ENCODE assay signal across 17 cellular contexts in the genomic region with DNA sequence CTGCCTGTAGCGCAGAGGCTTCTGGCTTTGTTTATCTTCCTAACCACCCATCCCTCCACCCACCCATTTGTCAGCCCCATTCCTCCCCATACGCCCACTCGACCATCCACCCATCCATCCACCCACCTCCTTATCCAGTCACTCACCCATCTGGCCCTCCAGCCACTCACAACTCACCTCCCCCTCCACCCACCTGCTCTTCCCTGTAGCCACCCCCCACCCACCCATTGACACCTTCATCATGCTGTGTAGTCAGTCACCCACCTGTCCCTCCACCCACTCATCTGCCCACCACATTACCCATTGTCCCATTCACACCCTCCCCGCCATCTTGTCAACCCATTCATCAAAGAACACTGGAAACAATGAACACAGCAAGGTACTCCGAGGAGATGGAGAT. TPM values are rescaled to one million over a fixed set of nuclear protein-coding genes. Genes with fewer than 3 reads are reported as not detected.
DNase-seq lines count a peak whose midpoint lies in the region; ATAC-seq, FAIRE-seq and TF ChIP-seq lines count a peak whose summit lies in the region.
"Had no signal": no experiment of that assay in that cellular context is flagged by ENCODE, and none has a peak within 500 bp of the region (broad histone marks: within the 10 kb centered on the region; RNA-seq: fewer than 3 reads in every experiment).

No MANE protein-coding gene starts in this region.

- peaks cover 32 to 61% of the 10 kb centered on the region in 2 donors for H3K4me1 ChIP-seq in ascending aorta

- no peak for FAIRE-seq in RCC 7860 (lab: Jason Lieb, UNC)

- no peak for DNase-seq in activated CD4-positive, alpha-beta T cell treated with anti-CD3 and anti-CD28 coated beads, Interleukin-2, amount 10 ng/mL, durations not matched to agents 24 days and 14 days
- DNase-seq in activated CD4-positive, alpha-beta T cell treated with anti-CD3 and anti-CD28 coated beads, Interleukin-2, amount 50 U/mL, for 48 hours: no peak
- peak; percentile 6 for DNase-seq in stimulated activated naive CD4-positive, alpha-beta T cell treated with Interleukin-2 at 50 U/mL for 16 hours (lab: John Stamatoyannopoulos, UW)
- DNase-seq in stimulated activated naive CD4-positive, alpha-beta T cell (lab: John Stamatoyannopoulos, UW): no peak
- no peak for DNase-seq in ascending aorta (ENCODE audit: low spot score in 2 of 2)
- no peak for DNase-seq in stimulated activated effector memory CD8-positive, alpha-beta T cell treated with anti-CD3 and anti-CD28 coated beads, Interleukin-12 subunit alpha, Interleukin-12 subunit beta, amount 100 ng/mL, for 72 hours (ENCODE audit: low spot score in 2 of 2)
- DNase-seq in RCC 7860 (ENCODE audit: low spot score): no peak
- DNase-seq in NCI-H1436 treated with DMSO at 0.1 percent for 48 hours (lab: John Stamatoyannopoulos, UW): no peak
- DNase-seq: ACHN; CD4-positive, CD25-positive, alpha-beta regulatory T cell; HCEC 1CT; Kasumi-1; NCI-H1105 treated with DMSO at 0.1 percent for 48 hours; NCI-H2107; NCI-H510A treated with DMSO at 0.1 percent for 48 hours; Peyer's patch; SHP77 had no signal

- H3K27ac Mint-ChIP-seq in activated CD4-positive, alpha-beta T cell treated with anti-CD3 and anti-CD28 coated beads, Interleukin-2, amount 10 ng/mL, durations not matched to agents 24 days and 14 days: peak overlapping the region; percentile 80
- peak overlapping the region; percentile 71 for H3K27ac Mint-ChIP-seq in stimulated activated effector memory CD8-positive, alpha-beta T cell treated with anti-CD3 and anti-CD28 coated beads, Interleukin-12 subunit alpha, Interleukin-12 subunit beta, amount 100 ng/mL, for 72 hours
- H3K27ac Mint-ChIP-seq: CD4-positive, CD25-positive, alpha-beta regulatory T cell had no signal

- intact Hi-C loops in activated CD4-positive, alpha-beta T cell treated with anti-CD3 and anti-CD28 coated beads, Interleukin-2, amount 10 ng/mL, durations not matched to agents 24 days and 14 days (cut with micrococcal nuclease): no loop called here
- intact Hi-C loops in ascending aorta (cut with DNase I): no loop called here

- no peaks in the 10 kb centered on the region for H3K36me3 ChIP-seq in ascending aorta
- H3K36me3 ChIP-seq: Peyer's patch had no signal

- no peaks in the 10 kb centered on the region for H3K36me3 Mint-ChIP-seq in activated CD4-positive, alpha-beta T cell treated with anti-CD3 and anti-CD28 coated beads, Interleukin-2, amount 10 ng/mL, durations not matched to agents 24 days and 14 days (ENCODE audit: low read depth)
- no peaks in the 10 kb centered on the region for H3K36me3 Mint-ChIP-seq in stimulated activated effector memory CD8-positive, alpha-beta T cell treated with anti-CD3 and anti-CD28 coated beads, Interleukin-12 subunit alpha, Interleukin-12 subunit beta, amount 100 ng/mL, for 72 hours
- H3K36me3 Mint-ChIP-seq: CD4-positive, CD25-positive, alpha-beta regulatory T cell had no signal

- H3K4me3 Mint-ChIP-seq in activated CD4-positive, alpha-beta T cell treated with anti-CD3 and anti-CD28 coated beads, Interleukin-2, amount 10 ng/mL, durations not matched to agents 24 days and 14 days: peak overlapping the region; percentile 34
- no peak overlapping the region for H3K4me3 Mint-ChIP-seq in stimulated activated effector memory CD8-positive, alpha-beta T cell treated with anti-CD3 and anti-CD28 coated beads, Interleukin-12 subunit alpha, Interleukin-12 subunit beta, amount 100 ng/mL, for 72 hours
- H3K4me3 Mint-ChIP-seq: CD4-positive, CD25-positive, alpha-beta regulatory T cell had no signal

- H3K4me3 ChIP-seq in ascending aorta: peak overlapping the region in 1 of 2 donors; percentile 40
- H3K4me3 ChIP-seq: Peyer's patch had no signal

- no peak for TF ChIP-seq CTCF in ascending aorta (IDR thresholded peaks at IDR 0.05)

- H3K4me1 Mint-ChIP-seq in activated CD4-positive, alpha-beta T cell treated with anti-CD3 and anti-CD28 coated beads, Interleukin-2, amount 10 ng/mL, durations not matched to agents 24 days and 14 days: peaks cover 16% of the 10 kb centered on the region
- H3K4me1 Mint-ChIP-seq in stimulated activated effector memory CD8-positive, alpha-beta T cell treated with anti-CD3 and anti-CD28 coated beads, Interleukin-12 subunit alpha, Interleukin-12 subunit beta, amount 100 ng/mL, for 72 hours: peaks cover 23% of the 10 kb centered on the region

- no peaks in the 10 kb centered on the region for H3K27me3 ChIP-seq in ascending aorta

- H3K27me3 Mint-ChIP-seq in activated CD4-positive, alpha-beta T cell treated with anti-CD3 and anti-CD28 coated beads, Interleukin-2, amount 10 ng/mL, durations not matched to agents 24 days and 14 days: peaks cover 9% of the 10 kb centered on the region

- no peak for ATAC-seq in stimulated activated effector memory CD8-positive, alpha-beta T cell treated with anti-CD3 and anti-CD28 coated beads, Interleukin-12 subunit alpha, Interleukin-12 subunit beta, amount 100 ng/mL, for 72 hours

- H3K27ac ChIP-seq in ascending aorta: peak overlapping the region; percentile 94 to 95
- H3K27ac ChIP-seq: Peyer's patch had no signal

- H3K9me3 ChIP-seq in ascending aorta: no peaks in the 10 kb centered on the region
- H3K9me3 ChIP-seq: Peyer's patch had no signal

- no peaks in the 10 kb centered on the region for H3K9me3 Mint-ChIP-seq in activated CD4-positive, alpha-beta T cell treated with anti-CD3 and anti-CD28 coated beads, Interleukin-2, amount 10 ng/mL, durations not matched to agents 24 days and 14 days
- H3K9me3 Mint-ChIP-seq in stimulated activated effector memory CD8-positive, alpha-beta T cell treated with anti-CD3 and anti-CD28 coated beads, Interleukin-12 subunit alpha, Interleukin-12 subunit beta, amount 100 ng/mL, for 72 hours: no peaks in the 10 kb centered on the region
- H3K9me3 Mint-ChIP-seq: CD4-positive, CD25-positive, alpha-beta regulatory T cell had no signal

RNA-seq across cellular contexts. Expression of gene CST6, which starts 5.5 kb away (rescaled TPM):
- total RNA-seq in activated CD4-positive, alpha-beta T cell treated with anti-CD3 and anti-CD28 coated beads, Interleukin-2, amount 10 ng/mL, durations not matched to agents 24 days and 14 days: 0.45 and 1.5 TPM in 2 replicates
- 4.4 TPM for total RNA-seq in ascending aorta
- total RNA-seq: CD4-positive, CD25-positive, alpha-beta regulatory T cell; Peyer's patch had no signal

RNA-seq across cellular contexts. Expression of gene CATSPER1, which starts 8.9 kb away (rescaled TPM):
- 0.28 and 0.30 TPM in 2 replicates for total RNA-seq in activated CD4-positive, alpha-beta T cell treated with anti-CD3 and anti-CD28 coated beads, Interleukin-2, amount 10 ng/mL, durations not matched to agents 24 days and 14 days
- not detected for total RNA-seq in ascending aorta
- total RNA-seq: CD4-positive, CD25-positive, alpha-beta regulatory T cell; Peyer's patch had no signal

RNA-seq across cellular contexts. Expression of gene BANF1, which starts 15.1 kb away (rescaled TPM):
- 291 and 298 TPM in 2 replicates for total RNA-seq in activated CD4-positive, alpha-beta T cell treated with anti-CD3 and anti-CD28 coated beads, Interleukin-2, amount 10 ng/mL, durations not matched to agents 24 days and 14 days
- total RNA-seq in ascending aorta: 11.7 TPM

RNA-seq across cellular contexts. Expression of gene EIF1AD, which starts 15.4 kb away (rescaled TPM):
- 64.9 and 75.9 TPM in 2 replicates for total RNA-seq in activated CD4-positive, alpha-beta T cell treated with anti-CD3 and anti-CD28 coated beads, Interleukin-2, amount 10 ng/mL, durations not matched to agents 24 days and 14 days
- total RNA-seq in ascending aorta: 15.6 TPM

RNA-seq across cellular contexts. Expression of gene GAL3ST3, which starts 31.6 kb away (rescaled TPM):
- not detected in 2 replicates for total RNA-seq in activated CD4-positive, alpha-beta T cell treated with anti-CD3 and anti-CD28 coated beads, Interleukin-2, amount 10 ng/mL, durations not matched to agents 24 days and 14 days
- not detected for total RNA-seq in ascending aorta
- total RNA-seq: CD4-positive, CD25-positive, alpha-beta regulatory T cell; Peyer's patch had no signal

Comparison
In these comparisons a context has a peak if more than half of its experiments do, and no peak if none do; other contexts are left out.
1. RNA of gene BANF1, which starts 15.1 kb away (total RNA-seq): 291 to 298 TPM in activated CD4-positive, alpha-beta T cell treated with anti-CD3 and anti-CD28 coated beads, Interleukin-2, amount 10 ng/mL, durations not matched to agents 24 days and 14 days; 11.7 TPM in ascending aorta (single experiment); every median in the first group is over 10 times any median in the second.